In the genomic region with DNA sequence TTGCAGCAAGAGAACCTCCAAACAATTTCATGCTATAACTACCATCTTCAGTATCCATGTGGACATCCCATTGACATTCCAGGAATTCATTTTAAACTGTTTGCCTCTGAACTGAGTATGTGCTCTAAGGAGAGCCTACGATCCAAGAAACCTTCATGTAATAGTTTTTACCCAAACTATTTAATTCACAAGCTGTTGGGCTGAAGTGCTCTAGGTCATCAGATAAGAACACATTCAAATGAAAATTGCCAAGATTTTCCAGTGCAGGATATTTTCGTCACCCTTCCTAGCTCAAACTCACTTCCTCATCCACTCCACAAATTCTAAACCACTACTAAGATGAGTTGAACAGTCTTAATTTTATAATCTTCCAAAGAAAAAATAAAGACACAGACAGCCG, we compare ENCODE assay signal across 14 cellular contexts. TPM values are rescaled to one million over a fixed set of nuclear protein-coding genes. Genes with fewer than 3 reads are reported as not detected.
DNase-seq lines count a peak whose midpoint lies in the region; ATAC-seq and TF ChIP-seq lines count a peak whose summit lies in the region.
"Had no signal": no experiment of that assay in that cellular context is flagged by ENCODE, and none has a peak within 500 bp of the region (broad histone marks: within the 10 kb centered on the region; RNA-seq: fewer than 3 reads in every experiment).

No MANE protein-coding gene starts in this region.

- no peak for TF ChIP-seq CTCF in lower lobe of right lung (IDR thresholded peaks at IDR 0.05)
- no peak for TF ChIP-seq CTCF in body of pancreas (IDR thresholded peaks at IDR 0.05)

- H3K36me3 Mint-ChIP-seq in activated T-cell treated with anti-CD3 and anti-CD28 coated beads, Interleukin-2, amount 50 U/mL, for 24 hours (ENCODE audit: low read depth), result no peaks in the 10 kb centered on the region
- H3K36me3 Mint-ChIP-seq: CD4-positive, alpha-beta memory T cell had no signal

- no peak overlapping the region for H3K9ac ChIP-seq in subcutaneous abdominal adipose tissue (ENCODE audit: low read length in 5 of 5)

- 49 to 60% methylated on average over 3 of the region's 3 CpGs for WGBS in body of pancreas, 2 donors

- H3K27me3 ChIP-seq in lower lobe of right lung (ENCODE audit: low read depth) (no peaks in the 10 kb centered on the region), subcutaneous abdominal adipose tissue (ENCODE audit: control insufficient read depth in 5 of 5, insufficient read depth in 4 of 5, low read length in 5 of 5) (no peaks in the 10 kb centered on the region), body of pancreas (no peaks in the 10 kb centered on the region)
- H3K27me3 ChIP-seq: BE2C had no signal

- H3K27ac ChIP-seq in lower lobe of right lung, result no peak overlapping the region
- peak overlapping the region; percentile 23 for H3K27ac ChIP-seq in subcutaneous abdominal adipose tissue (ENCODE audit: low read depth, low read length)
- no peak overlapping the region for H3K27ac ChIP-seq in body of pancreas
- H3K27ac ChIP-seq: C4-2B had no signal

- TF ChIP-seq POLR2A in body of pancreas (IDR thresholded peaks at IDR 0.05), result no peak

- peaks cover 34% of the 10 kb centered on the region for H3K27me3 Mint-ChIP-seq in activated T-cell treated with anti-CD3 and anti-CD28 coated beads, Interleukin-2, amount 50 U/mL, for 24 hours

- DNase-seq in dermis blood vessel endothelial cell, result peak; percentile 14
- no peak for DNase-seq in lower lobe of right lung
- DNase-seq in stimulated activated CD8-positive, alpha-beta memory T cell treated with anti-CD3 and anti-CD28 coated beads, Interleukin-4, amount 100 ng/mL, for 48 hours, result no peak
- no peak for DNase-seq in activated T-cell treated with anti-CD3 and anti-CD28 coated beads, Interleukin-2, amount 50 U/mL, for 24 hours
- no peak for DNase-seq in DMS153 (lab: John Stamatoyannopoulos, UW)
- no peak for DNase-seq in body of pancreas
- DNase-seq: BE2C; CD4-positive, alpha-beta memory T cell; DND-41; GDM1; GOT3; H9 had no signal

- H3K4me1 Mint-ChIP-seq in activated T-cell treated with anti-CD3 and anti-CD28 coated beads, Interleukin-2, amount 50 U/mL, for 24 hours (ENCODE audit: low read depth), result no peaks in the 10 kb centered on the region
- H3K4me1 Mint-ChIP-seq: CD4-positive, alpha-beta memory T cell; H9 had no signal

- H3K4me1 ChIP-seq in lower lobe of right lung (peaks cover 9% of the 10 kb centered on the region), subcutaneous abdominal adipose tissue (ENCODE audit: control insufficient read depth in 5 of 5, insufficient read depth in 5 of 5, low read length in 5 of 5) (peaks cover 0 to 33% (median 17%) of the 10 kb centered on the region in 5 donors), body of pancreas (no peaks in the 10 kb centered on the region)
- H3K4me1 ChIP-seq: BE2C had no signal

- no peaks in the 10 kb centered on the region for H3K9me3 Mint-ChIP-seq in activated T-cell treated with anti-CD3 and anti-CD28 coated beads, Interleukin-2, amount 50 U/mL, for 24 hours
- H3K9me3 Mint-ChIP-seq: CD4-positive, alpha-beta memory T cell; H9 had no signal

- intact Hi-C loops in lower lobe of right lung (cut with DNase I), result no loop called here
- intact Hi-C loops in body of pancreas (cut with DNase I), result no loop called here

- no peak overlapping the region for H3K4me3 Mint-ChIP-seq in activated T-cell treated with anti-CD3 and anti-CD28 coated beads, Interleukin-2, amount 50 U/mL, for 24 hours
- H3K4me3 Mint-ChIP-seq: CD4-positive, alpha-beta memory T cell; H9 had no signal

- H3K4me3 ChIP-seq in lower lobe of right lung (no peak overlapping the region), subcutaneous abdominal adipose tissue (ENCODE audit: low read depth in 1 of 5, low read length in 5 of 5) (no peak overlapping the region), body of pancreas (no peak overlapping the region)

- H3K9me3 ChIP-seq in lower lobe of right lung (no peaks in the 10 kb centered on the region), subcutaneous abdominal adipose tissue (ENCODE audit: control insufficient read depth in 5 of 5, low read length in 5 of 5) (no peaks in the 10 kb centered on the region), body of pancreas (no peaks in the 10 kb centered on the region)
- H3K9me3 ChIP-seq: BE2C had no signal

- ATAC-seq in lower lobe of right lung (peak; percentile 21 to 69), body of pancreas (no peak)

- no peaks in the 10 kb centered on the region for H3K36me3 ChIP-seq in lower lobe of right lung
- no peaks in the 10 kb centered on the region for H3K36me3 ChIP-seq in subcutaneous abdominal adipose tissue (ENCODE audit: control insufficient read depth in 5 of 5, insufficient read depth in 5 of 5, low read length in 5 of 5)
- H3K36me3 ChIP-seq in body of pancreas (replicated peaks in 1 of 2; ENCODE audit: insufficient read depth in 1 of 2, low read depth in 2 of 2), result no peaks in the 10 kb centered on the region
- H3K36me3 ChIP-seq: BE2C had no signal

- H3K27ac Mint-ChIP-seq in activated T-cell treated with anti-CD3 and anti-CD28 coated beads, Interleukin-2, amount 50 U/mL, for 24 hours, result no peak overlapping the region
- H3K27ac Mint-ChIP-seq: CD4-positive, alpha-beta memory T cell; H9 had no signal

RNA-seq across cellular contexts. Expression of gene RSPO3, which starts 12.8 kb away (rescaled TPM):
- under 0.01 and 0.19 TPM in 2 replicates for total RNA-seq in dermis blood vessel endothelial cell
- total RNA-seq in lower lobe of right lung, result 8.0 TPM
- total RNA-seq in body of pancreas, result 1 to 10 TPM; 1.6 to 7.3 TPM
- total RNA-seq: CD4-positive, alpha-beta memory T cell; H9 had no signal
